13 cellular contexts compared by ENCODE assay signal in the genomic region with DNA sequence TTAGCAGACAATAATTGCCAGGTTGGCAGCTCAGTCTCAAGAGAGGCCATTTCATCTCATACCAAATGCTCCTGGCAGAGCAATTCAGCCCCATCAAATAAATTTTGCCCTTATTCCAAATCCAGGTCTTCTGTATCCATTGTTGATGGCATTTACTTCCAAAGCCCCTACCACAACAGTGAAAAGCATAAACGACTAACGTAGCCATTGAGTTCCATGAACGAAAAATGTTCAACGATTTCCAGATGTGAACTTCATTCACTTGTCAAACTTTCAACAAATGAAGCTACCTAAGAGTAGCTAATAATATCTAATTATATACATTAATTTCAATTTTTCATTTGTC. TPM values are rescaled to one million over a fixed set of nuclear protein-coding genes. Genes with fewer than 3 reads are reported as not detected.
DNase-seq lines count a peak whose midpoint lies in the region; TF ChIP-seq lines count a peak whose summit lies in the region.
"Had no signal": no experiment of that assay in that cellular context is flagged by ENCODE, and none has a peak within 500 bp of the region (broad histone marks: within the 10 kb centered on the region; RNA-seq: fewer than 3 reads in every experiment).

No MANE protein-coding gene starts in this region.

- POLR2A ChIA-PET in activated CD4-positive, alpha-beta memory T cell treated with anti-CD3 and anti-CD28 coated beads, Interleukin-2, amount 10 ng/mL, durations not matched to agents 7 days and 5 days (lab: Charles Lee) = interaction anchor here (0.7 to 14.8 kb wide), 10 partner anchors 9 to 332 kb away, joined by 3 to 349 read pairs (median 8); a partner anchor contains a TSS

- H3K4me1 Mint-ChIP-seq in Calu3 (ENCODE audit: low read depth, unreplicated experiment) (peaks cover 22% of the 10 kb centered on the region), HFFc6 (ENCODE audit: low read depth) (peaks cover 54% of the 10 kb centered on the region), nephron (peaks cover 36% of the 10 kb centered on the region)
- H3K4me1 Mint-ChIP-seq in activated CD4-positive, alpha-beta memory T cell treated with anti-CD3 and anti-CD28 coated beads, Interleukin-2, amount 10 ng/mL, durations not matched to agents 7 days and 5 days = peaks cover 59% of the 10 kb centered on the region

- CTCF ChIA-PET in Calu3 (lab: Charles Lee) = interaction anchor here (0.7 kb wide), 2 partner anchors 21 to 34 kb away, joined by 3 to 5 read pairs; no protein-coding TSS in a partner anchor
- CTCF ChIA-PET in activated CD4-positive, alpha-beta memory T cell treated with anti-CD3 and anti-CD28 coated beads, Interleukin-2, amount 10 ng/mL, durations not matched to agents 7 days and 5 days (lab: Charles Lee) = interaction anchor here (0.6 to 7.0 kb wide), 5 partner anchors 31 to 1181 kb away, joined by 3 to 103 read pairs (median 5); a partner anchor contains a TSS

- DNase-seq in Calu3 (no peak), HFFc6 (no peak), SKM-1 treated with dmso at 0.1 percent for 144 hours (lab: John Stamatoyannopoulos, UW; ENCODE audit: unreplicated experiment) (no peak), KBM-7 (no peak), SIG-M5 (lab: John Stamatoyannopoulos, UW) (no peak), NCI-H446 (lab: John Stamatoyannopoulos, UW) (no peak)
- DNase-seq in activated CD4-positive, alpha-beta memory T cell treated with anti-CD3 and anti-CD28 coated beads, Interleukin-2, amount 10 ng/mL, durations not matched to agents 7 days and 5 days = no peak
- DNase-seq: DMS153, head of caudate nucleus, left lung, NCI-H2171 treated with DMSO at 0.1 percent for 48 hours, trophoblast cell had no signal

- H3K27ac Mint-ChIP-seq in Calu3 (ENCODE audit: unreplicated experiment) = peak overlapping the region; percentile 54
- peak overlapping the region; percentile 99 for H3K27ac Mint-ChIP-seq in HFFc6
- peak overlapping the region; percentile 74 for H3K27ac Mint-ChIP-seq in activated CD4-positive, alpha-beta memory T cell treated with anti-CD3 and anti-CD28 coated beads, Interleukin-2, amount 10 ng/mL, durations not matched to agents 7 days and 5 days
- no peak overlapping the region for H3K27ac Mint-ChIP-seq in nephron

- TF ChIP-seq CTCF in Calu3 (IDR thresholded peaks at IDR 0.05; ENCODE audit: unreplicated experiment) (no peak), HFFc6 (IDR thresholded peaks at IDR 0.05) (no peak), nephron (IDR thresholded peaks at IDR 0.05; ENCODE audit: unreplicated experiment in 3 of 3) (no peak)

- in situ Hi-C loops in KBM-7 (cut with MboI; ENCODE audit: low pct_unique_long_range_greater_than_20kb, low sequenced_read_pairs) = no loop called here

- intact Hi-C loops in Calu3 (cut with micrococcal nuclease; ENCODE audit: unreplicated experiment) = no loop called here

- H3K9me3 Mint-ChIP-seq in Calu3 (ENCODE audit: low read depth, unreplicated experiment) = no peaks in the 10 kb centered on the region
- peaks cover 16% of the 10 kb centered on the region for H3K9me3 Mint-ChIP-seq in HFFc6
- no peaks in the 10 kb centered on the region for H3K9me3 Mint-ChIP-seq in activated CD4-positive, alpha-beta memory T cell treated with anti-CD3 and anti-CD28 coated beads, Interleukin-2, amount 10 ng/mL, durations not matched to agents 7 days and 5 days
- H3K9me3 Mint-ChIP-seq in nephron = no peaks in the 10 kb centered on the region

- TSS peak; percentile 1 for BruUV-seq in Calu3 (replicated peaks; lab: Mats Ljungman, UMichigan)

- H3K27me3 Mint-ChIP-seq in Calu3 (ENCODE audit: unreplicated experiment) = no peaks in the 10 kb centered on the region
- H3K27me3 Mint-ChIP-seq in HFFc6 (ENCODE audit: insufficient read depth) = peaks cover 29% of the 10 kb centered on the region
- no peaks in the 10 kb centered on the region for H3K27me3 Mint-ChIP-seq in activated CD4-positive, alpha-beta memory T cell treated with anti-CD3 and anti-CD28 coated beads, Interleukin-2, amount 10 ng/mL, durations not matched to agents 7 days and 5 days
- H3K27me3 Mint-ChIP-seq in nephron (ENCODE audit: low read depth) = peaks cover 4% of the 10 kb centered on the region

- H3K4me3 Mint-ChIP-seq in Calu3 (ENCODE audit: low read depth, unreplicated experiment) (peak overlapping the region; percentile 24), HFFc6 (peak overlapping the region; percentile 46), nephron (peak overlapping the region; percentile 59 to 74 (median 68))
- H3K4me3 Mint-ChIP-seq in activated CD4-positive, alpha-beta memory T cell treated with anti-CD3 and anti-CD28 coated beads, Interleukin-2, amount 10 ng/mL, durations not matched to agents 7 days and 5 days = no peak overlapping the region

- H3K36me3 Mint-ChIP-seq in Calu3 (ENCODE audit: insufficient read depth, unreplicated experiment) = peaks cover 97% of the 10 kb centered on the region
- peaks cover 50% of the 10 kb centered on the region for H3K36me3 Mint-ChIP-seq in HFFc6 (ENCODE audit: low read depth)
- H3K36me3 Mint-ChIP-seq in activated CD4-positive, alpha-beta memory T cell treated with anti-CD3 and anti-CD28 coated beads, Interleukin-2, amount 10 ng/mL, durations not matched to agents 7 days and 5 days (ENCODE audit: low read depth) = peaks cover 57% of the 10 kb centered on the region
- H3K36me3 Mint-ChIP-seq in nephron (ENCODE audit: low read depth) = peaks cover 35% of the 10 kb centered on the region

RNA-seq across cellular contexts. Expression of a gene that starts 3.0 kb away (rescaled TPM):
- 168 and 188 TPM in 2 replicates for total RNA-seq in Calu3 (2022)
- 100 to 1,000 TPM in 1 of 6 experiments, 10 to 100 TPM in 5; 76.5 to 102 (median 83.1) TPM for total RNA-seq in HFFc6 (2021; fragmentation: NEBNext Ultra II Directional; extraction: Animal tissue kit (Norgen Biotek cat#: 25700))
- 10 to 100 TPM; 86.0 to 94.3 TPM for total RNA-seq in activated CD4-positive, alpha-beta memory T cell treated with anti-CD3 and anti-CD28 coated beads, Interleukin-2, amount 10 ng/mL, durations not matched to agents 7 days and 5 days

RNA-seq across cellular contexts. Expression of a gene that starts 3.4 kb away (rescaled TPM):
- total RNA-seq in Calu3 (2022) = 1,595 and 1,852 TPM in 2 replicates
- total RNA-seq in HFFc6 (2021; fragmentation: NEBNext Ultra II Directional; extraction: Animal tissue kit (Norgen Biotek cat#: 25700)) = 1,000 to 10,000 TPM; 2,131 to 2,494 (median 2,241) TPM
- total RNA-seq in activated CD4-positive, alpha-beta memory T cell treated with anti-CD3 and anti-CD28 coated beads, Interleukin-2, amount 10 ng/mL, durations not matched to agents 7 days and 5 days = 1,000 to 10,000 TPM; 1,823 to 1,853 TPM

Comparison
In these comparisons a context has a peak if more than half of its experiments do, and no peak if none do; other contexts are left out.
1. H3K27ac Mint-ChIP-seq: peak in Calu3 (single experiment), HFFc6 (single experiment) and activated CD4-positive, alpha-beta memory T cell treated with anti-CD3 and anti-CD28 coated beads, Interleukin-2, amount 10 ng/mL, durations not matched to agents 7 days and 5 days (single experiment); none in nephron (0 of 3).